In the genomic region with DNA sequence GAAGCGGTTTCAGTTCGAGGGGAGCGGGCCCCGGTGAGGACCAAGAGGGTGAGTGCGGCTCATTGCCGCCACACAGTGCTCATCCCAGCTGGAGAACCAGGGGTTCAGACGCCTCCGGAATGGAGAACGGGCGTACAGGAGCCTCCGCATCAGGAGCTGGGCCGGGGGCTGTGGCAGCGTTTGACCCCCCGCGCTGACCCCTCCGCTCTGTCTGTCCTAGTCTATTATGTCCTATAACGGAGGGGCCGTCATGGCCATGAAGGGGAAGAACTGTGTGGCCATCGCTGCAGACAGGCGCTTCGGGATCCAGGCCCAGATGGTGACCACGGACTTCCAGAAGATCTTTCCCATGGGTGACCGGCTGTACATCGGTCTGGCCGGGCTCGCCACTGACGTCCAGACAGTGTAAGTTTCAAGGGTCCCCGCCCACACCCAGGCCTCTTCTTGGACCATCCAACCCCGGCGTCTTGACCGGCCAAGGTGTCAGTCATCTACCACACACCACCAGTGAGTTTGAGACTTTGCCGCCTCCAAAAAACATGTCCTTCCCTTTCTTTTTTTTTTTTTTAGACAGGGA, we compare ENCODE assay signal across 1 cellular context.
TF ChIP-seq lines count a peak whose summit lies in the region.

No MANE protein-coding gene starts in this region.

TF ChIP-seq in HEK293, 187 proteins besides CTCF, POLR2A, EP300 and RAD21 (continued from another document):
- TF ChIP-seq, protein P1, sequence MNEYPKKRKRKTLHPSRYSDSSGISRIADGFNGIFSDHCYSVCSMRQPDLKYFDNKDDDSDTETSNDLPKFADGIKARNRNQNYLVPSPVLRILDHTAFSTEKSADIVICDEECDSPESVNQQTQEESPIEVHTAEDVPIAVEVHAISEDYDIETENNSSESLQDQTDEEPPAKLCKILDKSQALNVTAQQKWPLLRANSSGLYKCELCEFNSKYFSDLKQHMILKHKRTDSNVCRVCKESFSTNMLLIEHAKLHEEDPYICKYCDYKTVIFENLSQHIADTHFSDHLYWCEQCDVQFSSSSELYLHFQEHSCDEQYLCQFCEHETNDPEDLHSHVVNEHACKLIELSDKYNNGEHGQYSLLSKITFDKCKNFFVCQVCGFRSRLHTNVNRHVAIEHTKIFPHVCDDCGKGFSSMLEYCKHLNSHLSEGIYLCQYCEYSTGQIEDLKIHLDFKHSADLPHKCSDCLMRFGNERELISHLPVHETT (tag by site-specific recombination; IDR thresholded peaks at IDR 0.05) = no peak
- TF ChIP-seq ZNF621 (tag by site-specific recombination; IDR thresholded peaks at IDR 0.05) (no peak), ZNF423 (tag by site-specific recombination; IDR thresholded peaks at IDR 0.05) (no peak), ZNF169 (tag by site-specific recombination; IDR thresholded peaks at IDR 0.05) (no peak), ZNF776 (tag by site-specific recombination; IDR thresholded peaks at IDR 0.05; ENCODE audit: borderline replicate concordance) (no peak), ZNF48 (tag by site-specific recombination; IDR thresholded peaks at IDR 0.05) (no peak), ZNF664 (tag by site-specific recombination; IDR thresholded peaks at IDR 0.05) (no peak), ZNF549 (tag by site-specific recombination; IDR thresholded peaks at IDR 0.05) (no peak), ZNF10 (tag by site-specific recombination; IDR thresholded peaks at IDR 0.05) (no peak), ZNF623 (tag by site-specific recombination; IDR thresholded peaks at IDR 0.05) (no peak), ZNF777 (tag by site-specific recombination; IDR thresholded peaks at IDR 0.05; ENCODE audit: borderline replicate concordance) (no peak), SETDB1 (IDR thresholded peaks at IDR 0.05; ENCODE audit: insufficient read length, low read length) (no peak), ZNF529 (tag by site-specific recombination; IDR thresholded peaks at IDR 0.05; ENCODE audit: insufficient replicate concordance) (no peak), ZIC2 (tag by site-specific recombination; IDR thresholded peaks at IDR 0.05) (no peak), ZBTB48 (tag by site-specific recombination; IDR thresholded peaks at IDR 0.05) (no peak), ZNF555 (tag by site-specific recombination; conservative IDR thresholded peaks at IDR 0.05) (no peak), REPIN1 (tag by site-specific recombination; IDR thresholded peaks at IDR 0.05; ENCODE audit: low read depth) (no peak), ZFP69B (tag by site-specific recombination; IDR thresholded peaks at IDR 0.05) (no peak)
- TF ChIP-seq, protein P2, sequence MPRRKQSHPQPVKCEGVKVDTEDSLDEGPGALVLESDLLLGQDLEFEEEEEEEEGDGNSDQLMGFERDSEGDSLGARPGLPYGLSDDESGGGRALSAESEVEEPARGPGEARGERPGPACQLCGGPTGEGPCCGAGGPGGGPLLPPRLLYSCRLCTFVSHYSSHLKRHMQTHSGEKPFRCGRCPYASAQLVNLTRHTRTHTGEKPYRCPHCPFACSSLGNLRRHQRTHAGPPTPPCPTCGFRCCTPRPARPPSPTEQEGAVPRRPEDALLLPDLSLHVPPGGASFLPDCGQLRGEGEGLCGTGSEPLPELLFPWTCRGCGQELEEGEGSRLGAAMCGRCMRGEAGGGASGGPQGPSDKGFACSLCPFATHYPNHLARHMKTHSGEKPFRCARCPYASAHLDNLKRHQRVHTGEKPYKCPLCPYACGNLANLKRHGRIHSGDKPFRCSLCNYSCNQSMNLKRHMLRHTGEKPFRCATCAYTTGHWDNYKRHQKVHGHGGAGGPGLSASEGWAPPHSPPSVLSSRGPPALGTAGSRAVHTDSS (tag by site-specific recombination; IDR thresholded peaks at IDR 0.05) = no peak
- TF ChIP-seq, protein P3, sequence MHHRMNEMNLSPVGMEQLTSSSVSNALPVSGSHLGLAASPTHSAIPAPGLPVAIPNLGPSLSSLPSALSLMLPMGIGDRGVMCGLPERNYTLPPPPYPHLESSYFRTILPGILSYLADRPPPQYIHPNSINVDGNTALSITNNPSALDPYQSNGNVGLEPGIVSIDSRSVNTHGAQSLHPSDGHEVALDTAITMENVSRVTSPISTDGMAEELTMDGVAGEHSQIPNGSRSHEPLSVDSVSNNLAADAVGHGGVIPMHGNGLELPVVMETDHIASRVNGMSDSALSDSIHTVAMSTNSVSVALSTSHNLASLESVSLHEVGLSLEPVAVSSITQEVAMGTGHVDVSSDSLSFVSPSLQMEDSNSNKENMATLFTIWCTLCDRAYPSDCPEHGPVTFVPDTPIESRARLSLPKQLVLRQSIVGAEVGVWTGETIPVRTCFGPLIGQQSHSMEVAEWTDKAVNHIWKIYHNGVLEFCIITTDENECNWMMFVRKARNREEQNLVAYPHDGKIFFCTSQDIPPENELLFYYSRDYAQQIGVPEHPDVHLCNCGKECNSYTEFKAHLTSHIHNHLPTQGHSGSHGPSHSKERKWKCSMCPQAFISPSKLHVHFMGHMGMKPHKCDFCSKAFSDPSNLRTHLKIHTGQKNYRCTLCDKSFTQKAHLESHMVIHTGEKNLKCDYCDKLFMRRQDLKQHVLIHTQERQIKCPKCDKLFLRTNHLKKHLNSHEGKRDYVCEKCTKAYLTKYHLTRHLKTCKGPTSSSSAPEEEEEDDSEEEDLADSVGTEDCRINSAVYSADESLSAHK (tag by site-specific recombination; IDR thresholded peaks at IDR 0.05) = peak; percentile 79
